In genomic region chr1:247269075-247269580, GRCh38 we compare ENCODE assay signal across 39 cellular contexts. TPM values are rescaled to one million over a fixed set of nuclear protein-coding genes. Genes with fewer than 3 reads are reported as not detected.
"Had no signal": no experiment of that assay in that cellular context is flagged by ENCODE, and none has a peak within 500 bp of the region (broad histone marks: within the 10 kb centered on the region; RNA-seq: fewer than 3 reads in every experiment).

No MANE protein-coding gene starts in this region.

- H3K36me3 ChIP-seq: adrenal gland, brain microvascular endothelial cell, breast epithelium, WERI-Rb-1 had no signal

- H3K27ac ChIP-seq: adrenal gland, body of pancreas, brain microvascular endothelial cell, breast epithelium, WERI-Rb-1 had no signal

- ATAC-seq: activated CD4-positive, CD25-positive, alpha-beta regulatory T cell treated with anti-CD3 and anti-CD28 coated beads, Interleukin-2, amount 50 U/mL, for 24 hours; activated CD8-positive, alpha-beta T cell treated with anti-CD3 and anti-CD28 coated beads for 36 hours; activated naive CD4-positive, alpha-beta T cell treated with anti-CD3 and anti-CD28 coated beads, Interleukin-2, amount 50 U/mL, for 72 hours; activated T-cell treated with anti-CD3 and anti-CD28 coated beads, Interleukin-2, amount 50 U/mL, for 4 hours; activated T-cell treated with anti-CD3 and anti-CD28 coated beads, Interleukin-2, amount 50 U/mL, for 72 hours; activated T-helper 17 cell treated with anti-CD3 and anti-CD28 coated beads, Interleukin-2, amount 50 U/mL, for 72 hours; body of pancreas; WTC11 had no signal

- H3K9me3 ChIP-seq: adrenal gland had no signal

- FAIRE-seq: astrocyte had no signal

- DNase-seq: activated CD4-positive, alpha-beta memory T cell treated with anti-CD3 and anti-CD28 coated beads for 36 hours; activated CD4-positive, alpha-beta T cell treated with anti-CD3 and anti-CD28 coated beads for 1 hour; activated CD4-positive, alpha-beta T cell treated with anti-CD3 and anti-CD28 coated beads for 4 hours; activated CD4-positive, alpha-beta T cell treated with anti-CD3 and anti-CD28 coated beads, Interleukin-2, amount 10 ng/mL, durations not matched to agents 24 days and 14 days; activated CD4-positive, alpha-beta T cell treated with anti-CD3 and anti-CD28 coated beads, Interleukin-2, amount 50 U/mL, for 1 hour; activated CD4-positive, alpha-beta T cell treated with anti-CD3 and anti-CD28 coated beads, Interleukin-2, amount 50 U/mL, for 4 hours; activated CD4-positive, CD25-positive, alpha-beta regulatory T cell; activated CD8-positive, alpha-beta memory T cell treated with anti-CD3 and anti-CD28 coated beads, Interleukin-2, amount 50 U/mL, for 4 hours; activated CD8-positive, alpha-beta T cell treated with anti-CD3 and anti-CD28 coated beads for 36 hours; activated effector memory CD4-positive, alpha-beta T cell treated with anti-CD3 and anti-CD28 coated beads, Interleukin-2, amount 50 U/mL, for 16 hours; activated gamma-delta T cell treated with Interleukin-2 at 50 U/mL for 16 hours; activated naive CD4-positive, alpha-beta T cell; activated naive CD4-positive, alpha-beta T cell treated with anti-CD3 and anti-CD28 coated beads for 36 hours; activated naive CD4-positive, alpha-beta T cell treated with anti-CD3 and anti-CD28 coated beads, Interleukin-2, amount 50 U/mL, for 16 hours; activated naive CD8-positive, alpha-beta T cell treated with anti-CD3 and anti-CD28 coated beads for 36 hours; activated T-cell treated with anti-CD3 and anti-CD28 coated beads for 4 hours; activated T-cell treated with anti-CD3 and anti-CD28 coated beads, Interleukin-2, amount 50 U/mL, for 1 hour; activated T-cell treated with anti-CD3 and anti-CD28 coated beads, Interleukin-2, amount 50 U/mL, for 4 hours; activated T-cell treated with anti-CD3 and anti-CD28 coated beads, Interleukin-2, amount 50 U/mL, for 72 hours; adrenal gland; amniotic stem cell; aorta; body of pancreas; brain microvascular endothelial cell; central memory CD4-positive, alpha-beta T cell; T-helper 1 cell; T-helper 2 cell; T-helper 9 cell; WERI-Rb-1 had no signal

- H3K27me3 ChIP-seq: adrenal gland, body of pancreas, brain microvascular endothelial cell, breast epithelium had no signal

- H3K4me1 ChIP-seq: adrenal gland, body of pancreas, breast epithelium had no signal

- H3K4me3 ChIP-seq: adrenal gland, body of pancreas, breast epithelium had no signal

RNA-seq across cellular contexts. Expression of gene VN1R5, which starts 13.3 kb away (rescaled TPM):
- total RNA-seq: activated CD4-positive, alpha-beta memory T cell treated with anti-CD3 and anti-CD28 coated beads for 36 hours; activated CD4-positive, alpha-beta T cell treated with anti-CD3 and anti-CD28 coated beads, Interleukin-2, amount 10 ng/mL, durations not matched to agents 24 days and 14 days; activated CD8-positive, alpha-beta memory T cell treated with anti-CD3 and anti-CD28 coated beads for 36 hours; activated CD8-positive, alpha-beta T cell treated with anti-CD3 and anti-CD28 coated beads for 36 hours; activated naive CD4-positive, alpha-beta T cell treated with anti-CD3 and anti-CD28 coated beads for 36 hours; activated naive CD4-positive, alpha-beta T cell treated with anti-CD3 and anti-CD28 coated beads, Interleukin-2, amount 50 U/mL, for 72 hours; activated naive CD8-positive, alpha-beta T cell treated with anti-CD3 and anti-CD28 coated beads for 36 hours; activated T-cell treated with anti-CD3 and anti-CD28 coated beads, Interleukin-2, amount 50 U/mL, for 4 hours; activated T-cell treated with anti-CD3 and anti-CD28 coated beads, Interleukin-2, amount 50 U/mL, for 72 hours; activated T-helper 1 cell treated with anti-CD3 and anti-CD28 coated beads, Interleukin-12 subunit alpha, Interleukin-12 subunit beta, Interleukin-2, Interleukin-4 antibody, amounts not matched to agents 30 ng/mL and 10 ng/mL and 1 ng/mL, durations not matched to agents 14 hours and 24 hours and 36 hours; activated T-helper 17 cell treated with anti-CD3 and anti-CD28 coated beads, Interleukin-2, amount 50 U/mL, for 72 hours; adrenal gland; aorta; astrocyte; body of pancreas; breast epithelium; cardiac septum; cerebellum; WTC11 had no signal
- polyA plus RNA-seq: adrenal gland, aorta had no signal
